ENCODE assay signal across 1 cellular context in the genomic region with DNA sequence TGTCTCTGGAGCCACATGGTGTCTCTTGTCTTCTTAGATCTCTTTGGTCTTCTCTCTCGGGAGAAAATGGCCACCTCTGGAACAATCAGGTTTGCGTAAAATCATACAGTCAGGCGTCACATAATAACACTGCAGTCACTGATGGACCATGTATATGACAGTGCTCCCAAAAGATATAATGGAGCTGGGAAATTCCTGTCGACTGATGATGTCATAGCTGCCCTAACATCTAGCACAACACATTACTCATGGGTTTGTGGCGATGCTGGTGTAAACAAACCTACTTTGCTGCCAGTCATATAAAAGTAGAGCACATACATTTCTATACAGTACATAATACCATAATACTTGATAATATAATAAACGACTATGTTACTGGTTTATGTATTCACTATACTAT.
A peak's percentile ranks its signal among the peaks of the same experiment; 100 is the strongest.
TF ChIP-seq lines count a peak whose summit lies in the region.

No MANE protein-coding gene starts in this region.

TF ChIP-seq in HepG2, 621 proteins besides CTCF, POLR2A, EP300 and RAD21:
- TF ChIP-seq JDP2 (CRISPR knock-in tag; IDR thresholded peaks at IDR 0.05; ENCODE audit: borderline replicate concordance) (no peak), ZSCAN29 (CRISPR knock-in tag; conservative IDR thresholded peaks at IDR 0.05) (no peak), KDM4B (CRISPR knock-in tag; IDR thresholded peaks at IDR 0.05) (no peak), ATF7 (IDR thresholded peaks at IDR 0.05) (peak; percentile 88), ATF7 (CRISPR knock-in tag; IDR thresholded peaks at IDR 0.05) (no peak), ZEB1 (IDR thresholded peaks at IDR 0.05; ENCODE audit: insufficient replicate concordance, low read depth) (no peak), ZNF292 (CRISPR knock-in tag; IDR thresholded peaks at IDR 0.05; ENCODE audit: borderline replicate concordance, low read depth) (no peak), CREB1 (IDR thresholded peaks at IDR 0.05) (peak; percentile 84), CREB1 (CRISPR knock-in tag; IDR thresholded peaks at IDR 0.05) (no peak), PHF8 (CRISPR knock-in tag; IDR thresholded peaks at IDR 0.05) (no peak), RBM39 (IDR thresholded peaks at IDR 0.05; ENCODE audit: low read depth, low read length, poor library complexity, severe bottlenecking) (no peak), HOXA7 (CRISPR knock-in tag; IDR thresholded peaks at IDR 0.05) (no peak), ZZZ3 (CRISPR knock-in tag; IDR thresholded peaks at IDR 0.05; ENCODE audit: borderline replicate concordance) (no peak)
